In the genomic region with DNA sequence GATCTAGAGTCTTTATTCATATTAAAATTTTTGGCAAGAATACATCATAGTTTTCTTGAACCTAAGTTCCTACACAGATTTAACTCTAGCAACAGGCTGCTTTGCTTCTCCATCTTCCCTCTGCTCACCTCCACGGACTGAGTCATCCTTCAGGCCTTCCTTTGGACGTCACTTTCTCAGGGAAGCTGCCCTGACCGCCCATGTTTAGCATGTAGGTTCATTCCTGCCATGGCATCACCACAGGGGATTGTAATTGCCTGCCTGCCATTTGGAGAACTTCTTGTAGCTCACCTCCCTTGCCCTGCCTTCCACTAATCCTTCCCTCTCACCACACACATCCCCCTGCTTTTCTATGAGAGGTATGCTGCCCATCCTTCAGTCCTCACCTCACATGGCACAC, we compare ENCODE assay signal across 20 cellular contexts. TPM values are rescaled to one million over a fixed set of nuclear protein-coding genes. Genes with fewer than 3 reads are reported as not detected.
DNase-seq lines count a peak whose midpoint lies in the region; ATAC-seq and TF ChIP-seq lines count a peak whose summit lies in the region.
"Had no signal": no experiment of that assay in that cellular context is flagged by ENCODE, and none has a peak within 500 bp of the region (broad histone marks: within the 10 kb centered on the region; RNA-seq: fewer than 3 reads in every experiment).

No MANE protein-coding gene starts in this region.

- peaks cover 26% of the 10 kb centered on the region for H3K4me1 Mint-ChIP-seq in MCF 10A (ENCODE audit: insufficient read depth, unreplicated experiment)

- TF ChIP-seq CTCF in MCF 10A (IDR thresholded peaks at IDR 0.05; ENCODE audit: unreplicated experiment): no peak
- no peak for TF ChIP-seq CTCF in breast epithelium (IDR thresholded peaks at IDR 0.05)
- TF ChIP-seq CTCF in IMR-90 (conservative IDR thresholded peaks at IDR 0.05; ENCODE audit: low read depth, low read length): no peak
- TF ChIP-seq CTCF in cardiac fibroblast (IDR thresholded peaks at IDR 0.05; ENCODE audit: low read depth, low read length): no peak

- H3K27me3 ChIP-seq in breast epithelium (no peaks in the 10 kb centered on the region), IMR-90 (ENCODE audit: control insufficient read depth, insufficient read depth, low read length) (no peaks in the 10 kb centered on the region), neuronal stem cell (ENCODE audit: control insufficient read depth in 3 of 3, insufficient read depth in 3 of 3, low read depth in 1 of 3, low read length in 3 of 3) (no peaks in the 10 kb centered on the region)
- H3K27me3 ChIP-seq: SJCRH30 had no signal

- H2BK5ac ChIP-seq in IMR-90 (ENCODE audit: low read depth, low read length, poor library complexity, severe bottlenecking) (no peak overlapping the region), neuronal stem cell (ENCODE audit: low read length) (no peak overlapping the region)

- H2AFZ ChIP-seq in IMR-90 (replicated peaks; ENCODE audit: low read length, poor library complexity) (no peak overlapping the region), neuronal stem cell (ENCODE audit: low read length) (no peak overlapping the region)

- no peak overlapping the region for H2BK120ac ChIP-seq in IMR-90 (ENCODE audit: low read depth, low read length)
- no peak overlapping the region for H2BK120ac ChIP-seq in neuronal stem cell (ENCODE audit: low read depth, low read length)

- H3K27ac ChIP-seq in breast epithelium (peak overlapping the region in 1 of 2 donors; percentile 50), IMR-90 (ENCODE audit: insufficient read depth, low read length) (no peak overlapping the region), neuronal stem cell (replicated peaks; ENCODE audit: low read length) (no peak overlapping the region)
- H3K27ac ChIP-seq: SJCRH30 had no signal

- H4K91ac ChIP-seq in IMR-90 (ENCODE audit: insufficient read depth, low read depth, low read length) (no peak overlapping the region), neuronal stem cell (ENCODE audit: low read depth, low read length, poor library complexity) (no peak overlapping the region)

- H4K5ac ChIP-seq in IMR-90 (ENCODE audit: low read depth, low read length): no peak overlapping the region

- H3K9me1 ChIP-seq in IMR-90 (ENCODE audit: insufficient read depth, low read length): peaks cover 3% of the 10 kb centered on the region; the same call in 1 of the 2 replicates

- no peak overlapping the region for H3K4me3 Mint-ChIP-seq in MCF 10A (ENCODE audit: unreplicated experiment)
- H3K4me3 Mint-ChIP-seq: activated CD4-positive, alpha-beta T cell treated with anti-CD3 and anti-CD28 coated beads, Interleukin-2, amount 10 ng/mL, durations not matched to agents 7 days and 5 days; CD4-positive, alpha-beta T cell; effector memory CD8-positive, alpha-beta T cell; naive thymus-derived CD8-positive, alpha-beta T cell had no signal

- no peak overlapping the region for H2AK5ac ChIP-seq in IMR-90 (ENCODE audit: low read depth, low read length)
- no peak overlapping the region for H2AK5ac ChIP-seq in neuronal stem cell (ENCODE audit: low read depth, low read length)

- dilution Hi-C loops in IMR-90 (cut with HindIII; ENCODE audit: low sequenced_read_pairs, unreplicated experiment): no loop called here

- no peaks in the 10 kb centered on the region for H3K36me3 Mint-ChIP-seq in MCF 10A (ENCODE audit: insufficient read depth, unreplicated experiment)

- no TSS peak for BruUV-seq in MCF 10A (replicated peaks; lab: Mats Ljungman, UMichigan)
- no TSS peak for BruUV-seq in IMR-90 (replicated peaks; lab: Mats Ljungman, UMichigan)

- DNase-seq in MCF 10A (ENCODE audit: unreplicated experiment): peak; percentile 54
- DNase-seq in breast epithelium (ENCODE audit: low spot score in 2 of 2): no peak
- peak; percentile 64 for DNase-seq in IMR-90
- DNase-seq in cardiac fibroblast (ENCODE audit: low read depth in 2 of 2): peak; percentile 17 to 67
- DNase-seq in neuronal stem cell (ENCODE audit: low spot score): no peak
- DNase-seq in activated gamma-delta T cell treated with Interleukin-2 at 50 U/mL for 16 hours: no peak
- DNase-seq in putamen (ENCODE audit: low spot score): no peak
- DNase-seq: activated CD4-positive, alpha-beta T cell treated with anti-CD3 and anti-CD28 coated beads, Interleukin-2, amount 10 ng/mL, durations not matched to agents 7 days and 5 days; activated naive CD4-positive, alpha-beta T cell treated with anti-CD3 and anti-CD28 coated beads, Interleukin-2, amount 50 U/mL, for 16 hours; CD4-positive, alpha-beta T cell; central memory CD4-positive, alpha-beta T cell; effector memory CD8-positive, alpha-beta T cell; foreskin fibroblast; Kasumi-1; naive thymus-derived CD8-positive, alpha-beta T cell; NCI-H1436; NCI-H446 treated with DMSO at 0.1 percent for 48 hours; SJCRH30; T1000 had no signal

- no peak overlapping the region for H3K56ac ChIP-seq in IMR-90 (ENCODE audit: extremely low read depth, insufficient read depth, low read length)

- H3K4me2 ChIP-seq in IMR-90 (ENCODE audit: low read depth, low read length) (no peak overlapping the region), neuronal stem cell (ENCODE audit: insufficient read depth, low read length, poor library complexity, severe bottlenecking) (no peak overlapping the region)

- no peak overlapping the region for H3K14ac ChIP-seq in IMR-90 (replicated peaks; ENCODE audit: low read depth, low read length)
- no peak overlapping the region for H3K14ac ChIP-seq in neuronal stem cell (ENCODE audit: low read length)

- TF ChIP-seq POLR2A in breast epithelium (IDR thresholded peaks at IDR 0.05) (no peak), IMR-90 (IDR thresholded peaks at IDR 0.05; ENCODE audit: low read depth, low read length) (no peak)

- no peak overlapping the region for H2AK9ac ChIP-seq in IMR-90 (replicated peaks; ENCODE audit: low read depth, low read length, poor library complexity)

- H3K4me3 ChIP-seq in breast epithelium: no peak overlapping the region
- H3K4me3 ChIP-seq in IMR-90 (ENCODE audit: insufficient read depth, low read depth, low read length): no peak overlapping the region
- no peak overlapping the region for H3K4me3 ChIP-seq in cardiac fibroblast (replicated peaks in 1 of 2; ENCODE audit: low read depth in 2 of 2, low read length in 2 of 2)
- H3K4me3 ChIP-seq in neuronal stem cell (ENCODE audit: low read length in 2 of 2): no peak overlapping the region
- H3K4me3 ChIP-seq: SJCRH30 had no signal

- intact Hi-C loops in MCF 10A (cut with micrococcal nuclease): no loop called here
- intact Hi-C loops in breast epithelium (cut with DNase I; ENCODE audit: low total_unique reads): no loop called here
- intact Hi-C loops in IMR-90 (cut with micrococcal nuclease): loop anchor here (2.0 kb wide), 1 partner anchor 259 kb away; no protein-coding TSS in a partner anchor

- H3K9ac ChIP-seq in IMR-90 (ENCODE audit: low read depth, low read length) (no peak overlapping the region), neuronal stem cell (ENCODE audit: low read depth, low read length, poor library complexity) (peak overlapping the region; percentile 1)

- no peaks in the 10 kb centered on the region for H3K36me3 ChIP-seq in breast epithelium
- no peaks in the 10 kb centered on the region for H3K36me3 ChIP-seq in IMR-90 (ENCODE audit: control insufficient read depth, insufficient read depth, low read length)
- no peaks in the 10 kb centered on the region for H3K36me3 ChIP-seq in neuronal stem cell (replicated peaks in 1 of 2; ENCODE audit: control insufficient read depth in 2 of 2, insufficient read depth in 2 of 2, low read length in 2 of 2)
- H3K36me3 ChIP-seq: SJCRH30 had no signal

- H3K23ac ChIP-seq in IMR-90 (ENCODE audit: low read depth, low read length) (no peak overlapping the region), neuronal stem cell (ENCODE audit: low read depth, low read length, poor library complexity) (no peak overlapping the region)

- H3K27ac Mint-ChIP-seq in MCF 10A (ENCODE audit: low read depth, unreplicated experiment): peak overlapping the region; percentile 10
- H3K27ac Mint-ChIP-seq: activated CD4-positive, alpha-beta T cell treated with anti-CD3 and anti-CD28 coated beads, Interleukin-2, amount 10 ng/mL, durations not matched to agents 7 days and 5 days; CD4-positive, alpha-beta T cell; effector memory CD8-positive, alpha-beta T cell had no signal

- no peak overlapping the region for H2BK15ac ChIP-seq in IMR-90 (ENCODE audit: low read depth, low read length)
- H2BK15ac ChIP-seq in neuronal stem cell (ENCODE audit: low read length): no peak overlapping the region

- H4K20me1 ChIP-seq in IMR-90 (ENCODE audit: insufficient read depth, low read length): no peaks in the 10 kb centered on the region

- no peak overlapping the region for H3K18ac ChIP-seq in IMR-90 (ENCODE audit: low read depth, low read length)
- H3K18ac ChIP-seq in neuronal stem cell (ENCODE audit: low read length): no peak overlapping the region

- WGBS in IMR-90 (ENCODE audit: extremely low coverage in 2 of 2, insufficient read length in 1 of 2), 2 experiments: 65% methylated on average over 3 of the region's 3 CpGs; no CpG with 5 or more reads in 1 of the 2 experiments
- no CpG with 5 or more reads among the region's 3 CpGs for WGBS in neuronal stem cell (ENCODE audit: extremely low coverage in 2 of 2, insufficient read length in 2 of 2, insufficient replicate concordance in 1 of 2), 2 donors

- no peaks in the 10 kb centered on the region for H3K9me3 Mint-ChIP-seq in MCF 10A (ENCODE audit: unreplicated experiment)
- H3K9me3 Mint-ChIP-seq: activated CD4-positive, alpha-beta T cell treated with anti-CD3 and anti-CD28 coated beads, Interleukin-2, amount 10 ng/mL, durations not matched to agents 7 days and 5 days; effector memory CD8-positive, alpha-beta T cell had no signal

- H3K79me1 ChIP-seq in IMR-90 (ENCODE audit: low read depth in 1 of 2, low read length in 2 of 2): no peaks in the 10 kb centered on the region
- no peaks in the 10 kb centered on the region for H3K79me1 ChIP-seq in neuronal stem cell (ENCODE audit: low read depth, low read length)

- no peak overlapping the region for H2BK20ac ChIP-seq in IMR-90 (ENCODE audit: low read depth, low read length)

- H3K9me3 ChIP-seq in breast epithelium (peaks cover 0 to 3% of the 10 kb centered on the region in 2 donors), IMR-90 (ENCODE audit: control insufficient read depth, insufficient read depth, low read length) (no peaks in the 10 kb centered on the region), neuronal stem cell (replicated peaks in 1 of 2; ENCODE audit: control insufficient read depth in 2 of 2, insufficient read depth in 1 of 2, low read depth in 1 of 2, low read length in 2 of 2) (no peaks in the 10 kb centered on the region)

- CTCF ChIA-PET in MCF 10A (lab: Yijun Ruan, JAX): interaction anchor here (0.5 kb wide), 1 partner anchor 15 kb away, joined by 3 read pairs; no protein-coding TSS in a partner anchor
- CTCF ChIA-PET in IMR-90 (lab: Yijun Ruan, JAX): interaction anchor here (1.0 kb wide), 1 partner anchor 21 kb away, joined by 3 read pairs; no protein-coding TSS in a partner anchor

- POLR2A ChIA-PET in MCF 10A (lab: Yijun Ruan, JAX): no interaction called here
- POLR2A ChIA-PET in IMR-90 (lab: Charles Lee; ENCODE audit: unreplicated experiment): no interaction called here

- no peaks in the 10 kb centered on the region for H3K27me3 Mint-ChIP-seq in MCF 10A (ENCODE audit: insufficient read depth, unreplicated experiment)
- H3K27me3 Mint-ChIP-seq: activated CD4-positive, alpha-beta T cell treated with anti-CD3 and anti-CD28 coated beads, Interleukin-2, amount 10 ng/mL, durations not matched to agents 7 days and 5 days; CD4-positive, alpha-beta T cell; effector memory CD8-positive, alpha-beta T cell; naive thymus-derived CD8-positive, alpha-beta T cell had no signal

- peaks cover 0 to 8% of the 10 kb centered on the region in 2 donors for H3K4me1 ChIP-seq in breast epithelium
- no peaks in the 10 kb centered on the region for H3K4me1 ChIP-seq in IMR-90 (ENCODE audit: control insufficient read depth, insufficient read depth, low read length)
- H3K4me1 ChIP-seq in neuronal stem cell (ENCODE audit: control insufficient read depth in 2 of 2, insufficient read depth in 1 of 2, low read depth in 1 of 2, low read length in 2 of 2): peaks cover 0 to 2% of the 10 kb centered on the region in 2 donors
- H3K4me1 ChIP-seq: SJCRH30 had no signal

- in situ Hi-C loops in IMR-90 (cut with MboI; ENCODE audit: low sequenced_read_pairs): no loop called here

- no peak overlapping the region for H2BK12ac ChIP-seq in neuronal stem cell (ENCODE audit: low read length)

- ATAC-seq in IMR-90 (ENCODE audit: low read depth): no peak
- no peak for ATAC-seq in GM19023 (IDR thresholded peaks at IDR 0.05; ENCODE audit: unreplicated experiment)
- ATAC-seq: effector memory CD8-positive, alpha-beta T cell; naive thymus-derived CD8-positive, alpha-beta T cell had no signal

- H4K8ac ChIP-seq in IMR-90 (ENCODE audit: low read depth in 2 of 2, low read length in 2 of 2) (no peak overlapping the region), neuronal stem cell (ENCODE audit: low read depth, low read length) (no peak overlapping the region)

- no peak overlapping the region for H3K4ac ChIP-seq in IMR-90 (ENCODE audit: low read depth, low read length)
- H3K4ac ChIP-seq in neuronal stem cell (ENCODE audit: low read length): no peak overlapping the region

- TF ChIP-seq RAD21 in IMR-90 (IDR thresholded peaks at IDR 0.05; ENCODE audit: low read length): no peak

RNA-seq across cellular contexts. Expression of a gene that starts 43.9 kb away (rescaled TPM):
- total RNA-seq in MCF 10A (2022) (12.3 and 15.3 TPM in 2 replicates), breast epithelium (10 to 100 TPM; 16.3 to 39.5 (median 25.6) TPM), IMR-90 (2012; rRNA removed) (11.1 and 12.2 TPM in 2 replicates)
- 4.2 and 5.0 TPM in 2 replicates for polyA plus RNA-seq in IMR-90 (2012; rRNA removed)
- 2.2 and 2.6 TPM in 2 replicates for polyA plus RNA-seq in IMR-90 (2012; cell fraction: cytosol; rRNA removed)
- 0.71 and 2.2 TPM in 2 replicates for polyA plus RNA-seq in IMR-90 (2012; cell fraction: nucleus; rRNA removed; ENCODE audit: low replicate concordance)
- polyA plus RNA-seq in neuronal stem cell (2013, experiment 1 of 2): 18.9 TPM
- 19.4 TPM for polyA plus RNA-seq in neuronal stem cell (2013, experiment 2 of 2)

Comparison
In these comparisons a context has a peak if more than half of its experiments do, and no peak if none do; other contexts are left out.
1. DNase-seq: peak in MCF 10A (single experiment), IMR-90 (single experiment) and cardiac fibroblast (2 of 2); none in breast epithelium (0 of 2), neuronal stem cell (single experiment), activated gamma-delta T cell treated with Interleukin-2 at 50 U/mL for 16 hours (single experiment) and putamen (single experiment).